In the genomic region with DNA sequence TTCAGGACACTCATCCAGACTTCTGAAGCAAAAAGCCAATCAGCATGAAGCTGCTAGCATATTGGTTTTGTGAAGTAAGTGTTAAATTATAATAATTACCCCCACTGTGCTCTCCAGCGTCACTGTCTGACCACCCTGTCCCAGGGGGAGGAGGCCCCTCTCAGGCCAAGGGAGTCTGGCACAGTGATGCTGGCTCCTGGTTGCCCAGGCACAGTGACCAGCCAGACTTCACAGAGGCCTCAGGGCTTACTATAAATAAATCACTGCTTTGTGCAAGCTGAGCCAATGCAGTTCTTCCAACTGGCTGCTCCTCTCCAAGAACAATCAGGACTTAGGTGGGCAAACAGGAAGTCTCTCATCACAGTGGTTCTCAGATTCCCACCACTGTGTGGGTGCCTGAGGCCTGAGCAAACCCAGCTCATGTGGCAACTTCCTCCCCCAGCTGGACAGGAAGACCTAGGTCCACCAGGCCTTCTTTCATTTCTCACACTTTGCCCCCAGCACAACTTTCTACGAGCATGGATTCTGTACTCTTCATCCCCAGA, we compare ENCODE assay signal across 1 cellular context.
A peak's percentile ranks its signal among the peaks of the same experiment; 100 is the strongest.
TF ChIP-seq lines count a peak whose summit lies in the region.

No MANE protein-coding gene starts in this region.

TF ChIP-seq in IMR-90, 13 proteins besides CTCF, POLR2A, EP300 and RAD21:
- no peak for TF ChIP-seq FOS (IDR thresholded peaks at IDR 0.05; ENCODE audit: low read depth, low read length)
- peak; percentile 47; the same call in 1 of the 2 replicates for TF ChIP-seq CEBPB (IDR thresholded peaks at IDR 0.05; ENCODE audit: low read depth, low read length)
- no peak for TF ChIP-seq RFX5 (IDR thresholded peaks at IDR 0.05; ENCODE audit: low read depth, low read length)
